ENCODE assay signal across 15 cellular contexts in genomic region chr11:128201801-128202200, GRCh38.
"Had no signal": no experiment of that assay in that cellular context is flagged by ENCODE, and none has a peak within 500 bp of the region (broad histone marks: within the 10 kb centered on the region; RNA-seq: fewer than 3 reads in every experiment).

No MANE protein-coding gene starts in this region.

- H3K27me3 ChIP-seq: esophagus squamous epithelium, neutrophil, right atrium auricular region had no signal

- H3K4me2 ChIP-seq: smooth muscle cell had no signal

- H3K9me3 ChIP-seq: esophagus squamous epithelium, left ventricle myocardium inferior, neutrophil, right atrium auricular region had no signal

- FAIRE-seq: astrocyte, colon, islet of Langerhans had no signal

- H3K4me3 ChIP-seq: esophagus squamous epithelium, left ventricle myocardium inferior, right atrium auricular region, smooth muscle cell had no signal

- H3K36me3 ChIP-seq: esophagus squamous epithelium, left ventricle myocardium inferior, neutrophil, right atrium auricular region had no signal

- H3K4me1 ChIP-seq: esophagus squamous epithelium, left ventricle myocardium inferior, right atrium auricular region had no signal

- DNase-seq: activated CD4-positive, alpha-beta memory T cell treated with anti-CD3 and anti-CD28 coated beads, Interleukin-2, amount 10 ng/mL, durations not matched to agents 7 days and 5 days; activated naive CD4-positive, alpha-beta T cell; esophagus squamous epithelium; foreskin fibroblast; head of caudate nucleus; left ventricle myocardium inferior; stimulated activated CD4-positive, alpha-beta T cell treated with anti-CD3 and anti-CD28 coated beads, Interleukin-2, amount 100 ng/mL, for 24 hours; stimulated activated naive CD4-positive, alpha-beta T cell; T-helper 9 cell had no signal
